Comparison of ENCODE assay signal across 25 cellular contexts in the genomic region with DNA sequence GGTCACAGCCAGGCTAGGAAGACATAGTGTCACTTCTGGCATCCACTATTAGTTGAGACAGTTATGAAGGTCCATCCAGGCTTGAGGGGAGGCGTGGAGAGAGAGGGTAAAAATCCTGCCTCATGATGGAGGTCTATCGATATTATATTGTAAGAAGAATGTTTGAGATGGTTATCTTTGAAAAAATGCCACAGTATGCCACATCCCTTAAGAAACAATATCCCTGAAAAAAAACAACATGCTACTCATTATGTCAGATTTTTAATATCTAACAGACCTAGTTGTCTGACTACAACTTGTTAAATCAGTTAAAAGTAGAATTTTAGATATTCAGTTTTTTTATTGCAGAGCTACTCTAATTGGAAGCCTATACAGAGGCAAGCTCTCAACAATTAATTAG.
"Had no signal": no experiment of that assay in that cellular context is flagged by ENCODE, and none has a peak within 500 bp of the region (broad histone marks: within the 10 kb centered on the region; RNA-seq: fewer than 3 reads in every experiment).

No MANE protein-coding gene starts in this region.

- H3K27me3 Mint-ChIP-seq: activated naive CD4-positive, alpha-beta T cell treated with anti-CD3 and anti-CD28 coated beads, Interleukin-2, amount 50 U/mL, for 24 hours; memory B cell; naive thymus-derived CD8-positive, alpha-beta T cell; stimulated activated naive CD8-positive, alpha-beta T cell treated with anti-CD3 and anti-CD28 coated beads, Interleukin-15, amount 100 ng/mL, for 72 hours had no signal

- H3K9me3 ChIP-seq: adrenal gland, body of pancreas, heart left ventricle, left lung, ovary, psoas muscle, testis, upper lobe of right lung had no signal

- H3K4me3 Mint-ChIP-seq: activated naive CD4-positive, alpha-beta T cell treated with anti-CD3 and anti-CD28 coated beads, Interleukin-2, amount 50 U/mL, for 24 hours; activated T-cell treated with anti-CD3 and anti-CD28 coated beads, Interleukin-2, amount 50 U/mL, for 72 hours; endodermal cell; memory B cell; naive thymus-derived CD8-positive, alpha-beta T cell; stimulated activated naive CD8-positive, alpha-beta T cell treated with anti-CD3 and anti-CD28 coated beads, Interleukin-15, amount 100 ng/mL, for 72 hours; T-helper 1 cell treated with Interleukin-12 subunit alpha and Interleukin-12 subunit beta and Interleukin-4 antibody, amounts not matched to agents 30 μg/mL and 1 μg/mL, for 36 hours had no signal

- H3K4me1 ChIP-seq: adrenal gland, body of pancreas, left lung, testis, upper lobe of right lung had no signal

- H3K4me3 ChIP-seq: adrenal gland, body of pancreas, heart left ventricle, left lung, ovary, psoas muscle, testis, upper lobe of right lung had no signal

- DNase-seq: activated CD4-positive, alpha-beta T cell treated with anti-CD3 and anti-CD28 coated beads, Interleukin-2, amount 50 U/mL, for 1 hour; activated CD8-positive, alpha-beta memory T cell treated with anti-CD3 and anti-CD28 coated beads for 24 hours; activated effector memory CD4-positive, alpha-beta T cell treated with anti-CD3 and anti-CD28 coated beads, Interleukin-2, amount 50 U/mL, for 16 hours; activated T-cell treated with anti-CD3 and anti-CD28 coated beads, Interleukin-2, amount 50 U/mL, for 72 hours; adrenal gland; body of pancreas; caudate nucleus; endodermal cell; heart left ventricle; left lung; naive thymus-derived CD8-positive, alpha-beta T cell; ovary; psoas muscle; right cardiac atrium; small intestine; stimulated activated CD4-positive, alpha-beta T cell treated with anti-CD3 and anti-CD28 coated beads, Interleukin-15, amount 100 ng/mL, for 24 hours; stimulated activated CD4-positive, alpha-beta T cell treated with anti-CD3 and anti-CD28 coated beads, Interleukin-4, amount 100 ng/mL, for 1 hour; stimulated activated naive CD8-positive, alpha-beta T cell treated with anti-CD3 and anti-CD28 coated beads, Interleukin-15, amount 100 ng/mL, for 72 hours; testis; upper lobe of right lung had no signal

- H3K9me3 Mint-ChIP-seq: endodermal cell had no signal

- H3K27ac ChIP-seq: adrenal gland, body of pancreas, epithelial cell of prostate, left lung, ovary, psoas muscle, testis, upper lobe of right lung had no signal

- H3K4me1 Mint-ChIP-seq: activated naive CD4-positive, alpha-beta T cell treated with anti-CD3 and anti-CD28 coated beads, Interleukin-2, amount 50 U/mL, for 24 hours; endodermal cell; memory B cell; naive thymus-derived CD8-positive, alpha-beta T cell; stimulated activated naive CD8-positive, alpha-beta T cell treated with anti-CD3 and anti-CD28 coated beads, Interleukin-15, amount 100 ng/mL, for 72 hours had no signal

- H3K36me3 Mint-ChIP-seq: activated naive CD4-positive, alpha-beta T cell treated with anti-CD3 and anti-CD28 coated beads, Interleukin-2, amount 50 U/mL, for 24 hours; memory B cell; naive thymus-derived CD8-positive, alpha-beta T cell had no signal

- H3K27me3 ChIP-seq: adrenal gland, body of pancreas, heart left ventricle, left lung, ovary, testis, upper lobe of right lung had no signal

- ATAC-seq: activated CD4-positive, CD25-positive, alpha-beta regulatory T cell treated with anti-CD3 and anti-CD28 coated beads, Interleukin-2, amount 50 U/mL, for 24 hours; activated T-cell treated with anti-CD3 and anti-CD28 coated beads, Interleukin-2, amount 50 U/mL, for 72 hours; body of pancreas; left lung; naive thymus-derived CD8-positive, alpha-beta T cell; psoas muscle; right cardiac atrium; stimulated activated naive CD8-positive, alpha-beta T cell treated with anti-CD3 and anti-CD28 coated beads, Interleukin-15, amount 100 ng/mL, for 72 hours; upper lobe of right lung had no signal

- H3K36me3 ChIP-seq: adrenal gland, heart left ventricle, left lung, ovary, upper lobe of right lung had no signal

- H3K27ac Mint-ChIP-seq: activated naive CD4-positive, alpha-beta T cell treated with anti-CD3 and anti-CD28 coated beads, Interleukin-2, amount 50 U/mL, for 24 hours; activated T-cell treated with anti-CD3 and anti-CD28 coated beads, Interleukin-2, amount 50 U/mL, for 72 hours; endodermal cell; memory B cell; naive thymus-derived CD8-positive, alpha-beta T cell; stimulated activated naive CD8-positive, alpha-beta T cell treated with anti-CD3 and anti-CD28 coated beads, Interleukin-15, amount 100 ng/mL, for 72 hours; T-helper 1 cell treated with Interleukin-12 subunit alpha and Interleukin-12 subunit beta and Interleukin-4 antibody, amounts not matched to agents 30 μg/mL and 1 μg/mL, for 36 hours had no signal
